ENCODE assay signal across 8 cellular contexts in genomic region chr7:138980575-138981285, GRCh38. TPM values are rescaled to one million over a fixed set of nuclear protein-coding genes. Genes with fewer than 3 reads are reported as not detected.
A peak's percentile ranks its signal among the peaks of the same experiment; 100 is the strongest.
DNase-seq lines count a peak whose midpoint lies in the region; ATAC-seq and TF ChIP-seq lines count a peak whose summit lies in the region.

No MANE protein-coding gene starts in this region.

- 0 to 2% (median 1%) methylated on average over 34 to 66 of the region's 66 CpGs for WGBS in heart left ventricle, 4 donors

- H3K9me2 ChIP-seq in neural cell (ENCODE audit: insufficient read depth, low read length) = no peaks in the 10 kb centered on the region

- peak overlapping the region; percentile 95 for H3K9ac ChIP-seq in neural cell (ENCODE audit: low read length)

- H3K4me2 ChIP-seq in neural cell (ENCODE audit: low read length) = peak overlapping the region; percentile 96

- ATAC-seq in heart left ventricle = peak in 2 of 4 donors; percentile 37
- ATAC-seq in Right ventricle myocardium inferior = no peak
- ATAC-seq in HG02943 (IDR thresholded peaks at IDR 0.05; ENCODE audit: low read depth, unreplicated experiment) = peak; percentile 30
- ATAC-seq in Panc1 = peak; percentile 45; the same call in 1 of the 2 replicates

- no peak for TF ChIP-seq RAD21 in neural cell (conservative IDR thresholded peaks at IDR 0.05)

- H3K27me3 ChIP-seq in heart left ventricle (peaks cover 0 to 19% (median 0%) of the 10 kb centered on the region in 9 donors), Panc1 (ENCODE audit: control insufficient read depth, insufficient read depth, low read length) (no peaks in the 10 kb centered on the region), neural cell (ENCODE audit: insufficient read depth, low read depth, low read length) (no peaks in the 10 kb centered on the region)
- H3K27me3 ChIP-seq in effector memory CD4-positive, alpha-beta T cell (replicated peaks; ENCODE audit: control insufficient read depth, insufficient read depth, low read length, poor library complexity, severe bottlenecking) = peaks cover 13% of the 10 kb centered on the region

- POLR2A ChIA-PET in Panc1 (lab: Charles Lee) = no interaction called here

- DNase-seq in heart left ventricle (peak in 1 of 5 donors; percentile 63), Right ventricle myocardium inferior (ENCODE audit: missing footprints) (no peak), Panc1 (ENCODE audit: low read depth, low spot score) (no peak), germinal center (ENCODE audit: low spot score) (no peak), COLO829 (ENCODE audit: low spot score) (no peak)
- no peak for DNase-seq in effector memory CD4-positive, alpha-beta T cell

- no peak for TF ChIP-seq POLR2A in heart left ventricle (IDR thresholded peaks at IDR 0.05)

- intact Hi-C loops in heart left ventricle (cut with DNase I) = loop anchor here in 8 of 10 donors (2.0 to 5.0 kb wide), 2 partner anchors 93 to 94 kb away; no protein-coding TSS in a partner anchor
- intact Hi-C loops in Right ventricle myocardium inferior (cut with DNase I) = loop anchor here (1.0 kb wide), 1 partner anchor 94 kb away; no protein-coding TSS in a partner anchor
- intact Hi-C loops in Panc1 (cut with micrococcal nuclease; ENCODE audit: unreplicated experiment) = loop anchor here (10.0 kb wide), 1 partner anchor 96 kb away; no protein-coding TSS in a partner anchor

- H3K9me3 ChIP-seq in heart left ventricle (no peaks in the 10 kb centered on the region), Panc1 (ENCODE audit: control insufficient read depth, insufficient read depth, low read depth, low read length) (no peaks in the 10 kb centered on the region), neural cell (ENCODE audit: low read length) (no peaks in the 10 kb centered on the region)
- no peaks in the 10 kb centered on the region for H3K9me3 ChIP-seq in effector memory CD4-positive, alpha-beta T cell (ENCODE audit: control insufficient read depth, low read length)

- H3K79me2 ChIP-seq in neural cell (replicated peaks; ENCODE audit: insufficient read depth, low read length) = peaks cover 50% of the 10 kb centered on the region

- peak overlapping the region; percentile 43 for H2AFZ ChIP-seq in neural cell (ENCODE audit: low read depth, low read length)

- TF ChIP-seq EP300 in neural cell (conservative IDR thresholded peaks at IDR 0.05; ENCODE audit: poor library complexity, severe bottlenecking) = no peak

- H3K4me3 ChIP-seq in heart left ventricle (peak overlapping the region; percentile 50 to 85 (median 68)), Panc1 (ENCODE audit: low read depth in 2 of 2, low read length in 2 of 2) (peak overlapping the region; percentile 78 to 90), neural cell (ENCODE audit: low read length) (peak overlapping the region; percentile 71)
- H3K4me3 ChIP-seq in effector memory CD4-positive, alpha-beta T cell (ENCODE audit: insufficient read depth, low read depth, low read length, poor library complexity, severe bottlenecking) = peak overlapping the region; percentile 47

- H3K36me3 ChIP-seq in heart left ventricle (no peaks in the 10 kb centered on the region), Panc1 (ENCODE audit: control insufficient read depth, insufficient read depth, low read length) (no peaks in the 10 kb centered on the region), neural cell (ENCODE audit: insufficient read depth, low read length) (no peaks in the 10 kb centered on the region)
- no peaks in the 10 kb centered on the region for H3K36me3 ChIP-seq in effector memory CD4-positive, alpha-beta T cell (ENCODE audit: control insufficient read depth, insufficient read depth, low read length)

- H3K4me1 ChIP-seq in heart left ventricle (peaks cover 0 to 21% (median 12%) of the 10 kb centered on the region in 12 donors), Panc1 (ENCODE audit: control insufficient read depth, insufficient read depth, low read length) (peaks cover 22% of the 10 kb centered on the region)
- peaks cover 12% of the 10 kb centered on the region for H3K4me1 ChIP-seq in effector memory CD4-positive, alpha-beta T cell (ENCODE audit: control insufficient read depth, insufficient read depth, low read length, poor library complexity, severe bottlenecking)

- CTCF ChIA-PET in Panc1 (lab: Charles Lee) = no interaction called here

- H3F3A ChIP-seq in neural cell (ENCODE audit: insufficient read depth, low read length, poor library complexity, severe bottlenecking) = peaks cover 4% of the 10 kb centered on the region

- TF ChIP-seq CTCF in heart left ventricle (IDR thresholded peaks at IDR 0.05) = no peak
- TF ChIP-seq CTCF in Panc1 (IDR thresholded peaks at IDR 0.05) = no peak
- TF ChIP-seq CTCF in neural cell (IDR thresholded peaks at IDR 0.05; ENCODE audit: poor library complexity, severe bottlenecking) = no peak

- no TSS peak for BruUV-seq in Panc1 (replicated peaks; lab: Mats Ljungman, UMichigan)

- no peak overlapping the region for H3K27ac ChIP-seq in heart left ventricle
- H3K27ac ChIP-seq in Panc1 (ENCODE audit: low read length) = peak overlapping the region; percentile 81
- H3K27ac ChIP-seq in effector memory CD4-positive, alpha-beta T cell (ENCODE audit: insufficient read depth, low read length, poor library complexity, severe bottlenecking) = no peak overlapping the region
- peak overlapping the region; percentile 92 for H3K27ac ChIP-seq in neural cell (ENCODE audit: low read length)

- H4K20me1 ChIP-seq in neural cell (ENCODE audit: insufficient read depth) = no peaks in the 10 kb centered on the region

- in situ Hi-C loops in Panc1 (cut with HindIII; ENCODE audit: low pct_unique_long_range_greater_than_20kb, low sequenced_read_pairs) = no loop called here

TF ChIP-seq in neural cell, 6 proteins besides CTCF, POLR2A, EP300 and RAD21:
- TF ChIP-seq MXI1 (conservative IDR thresholded peaks at IDR 0.05; ENCODE audit: poor library complexity, severe bottlenecking) = peak; percentile 45
- no peak for TF ChIP-seq REST (IDR thresholded peaks at IDR 0.05; ENCODE audit: borderline replicate concordance)
- TF ChIP-seq TAF1 (IDR thresholded peaks at IDR 0.05; ENCODE audit: low read depth) = peak; percentile 53

RNA-seq across cellular contexts. Expression of gene KIAA1549, which starts 0.5 kb away (rescaled TPM):
- 1 to 10 TPM; 1.3 to 4.8 (median 2.1) TPM for total RNA-seq in heart left ventricle
- 1 to 10 TPM in 1 of 2 donors, under 1 TPM in 1; 0.91 to 1.4 TPM for polyA plus RNA-seq in heart left ventricle
- 1.8 TPM for total RNA-seq in Right ventricle myocardium inferior
- total RNA-seq in Panc1 (2021; ENCODE audit: unreplicated experiment) = 14.1 TPM
- 9.4 TPM for polyA plus RNA-seq in Panc1 (2012; ENCODE audit: insufficient read length)
- polyA plus RNA-seq in neural cell = 14.1 and 14.8 TPM in 2 replicates
- 45.0 and 56.7 TPM in 2 replicates for polyA minus RNA-seq in neural cell

RNA-seq across cellular contexts. Expression of gene ZC3HAV1L, which starts 55.1 kb away (rescaled TPM):
- total RNA-seq in heart left ventricle (1 to 10 TPM; 1.7 to 6.2 (median 3.7) TPM), Right ventricle myocardium inferior (4.0 TPM), Panc1 (2021; ENCODE audit: unreplicated experiment) (27.3 TPM)
- polyA plus RNA-seq in heart left ventricle (under 1 TPM; 0.46 to 0.80 TPM), neural cell (not detected in 2 replicates)
- 8.3 TPM for polyA plus RNA-seq in Panc1 (2012; ENCODE audit: insufficient read length)
- polyA minus RNA-seq in neural cell = 0.58 and 0.73 TPM in 2 replicates

Comparison
In these comparisons a context has a peak if more than half of its experiments do, and no peak if none do; other contexts are left out.
1. H3K27ac ChIP-seq: peak in Panc1 (single experiment) and neural cell (single experiment); none in heart left ventricle (0 of 12) and effector memory CD4-positive, alpha-beta T cell (single experiment).
2. Peak in every context shown above with its lines, with median percentiles within 50 percentile points of each other: H3K4me3 ChIP-seq.